ENCODE assay signal across 1 cellular context in genomic region chr1:231693361-231694080, GRCh38.
TF ChIP-seq lines count a peak whose summit lies in the region.

No MANE protein-coding gene starts in this region.

TF ChIP-seq in SK-N-SH, 30 proteins besides CTCF, POLR2A, EP300 and RAD21 (continued from another document):
- no peak for TF ChIP-seq ZBTB33 (IDR thresholded peaks at IDR 0.05; ENCODE audit: borderline replicate concordance, low read depth)
- TF ChIP-seq MAX (IDR thresholded peaks at IDR 0.05; ENCODE audit: low read depth): no peak
- TF ChIP-seq PBX3 (IDR thresholded peaks at IDR 0.05): no peak
- no peak for TF ChIP-seq NRF1 (IDR thresholded peaks at IDR 0.05; ENCODE audit: low read depth, low read length)
TF ChIP-seq in SK-N-SH: peak in this region for 0.
